8 cellular contexts compared by ENCODE assay signal in genomic region chr14:64504310-64504896, GRCh38. TPM values are rescaled to one million over a fixed set of nuclear protein-coding genes. Genes with fewer than 3 reads are reported as not detected.
DNase-seq lines count a peak whose midpoint lies in the region; ATAC-seq and TF ChIP-seq lines count a peak whose summit lies in the region.

A gene with protein sequence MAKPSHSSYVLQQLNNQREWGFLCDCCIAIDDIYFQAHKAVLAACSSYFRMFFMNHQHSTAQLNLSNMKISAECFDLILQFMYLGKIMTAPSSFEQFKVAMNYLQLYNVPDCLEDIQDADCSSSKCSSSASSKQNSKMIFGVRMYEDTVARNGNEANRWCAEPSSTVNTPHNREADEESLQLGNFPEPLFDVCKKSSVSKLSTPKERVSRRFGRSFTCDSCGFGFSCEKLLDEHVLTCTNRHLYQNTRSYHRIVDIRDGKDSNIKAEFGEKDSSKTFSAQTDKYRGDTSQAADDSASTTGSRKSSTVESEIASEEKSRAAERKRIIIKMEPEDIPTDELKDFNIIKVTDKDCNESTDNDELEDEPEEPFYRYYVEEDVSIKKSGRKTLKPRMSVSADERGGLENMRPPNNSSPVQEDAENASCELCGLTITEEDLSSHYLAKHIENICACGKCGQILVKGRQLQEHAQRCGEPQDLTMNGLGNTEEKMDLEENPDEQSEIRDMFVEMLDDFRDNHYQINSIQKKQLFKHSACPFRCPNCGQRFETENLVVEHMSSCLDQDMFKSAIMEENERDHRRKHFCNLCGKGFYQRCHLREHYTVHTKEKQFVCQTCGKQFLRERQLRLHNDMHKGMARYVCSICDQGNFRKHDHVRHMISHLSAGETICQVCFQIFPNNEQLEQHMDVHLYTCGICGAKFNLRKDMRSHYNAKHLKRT (plus strand): TSS chr14:64504770. CDS start chr14:64521505, 16,735 bp downstream.

- H3K9me3 ChIP-seq in colonic mucosa, result no peaks in the 10 kb centered on the region

- H3K9ac ChIP-seq in colonic mucosa (ENCODE audit: low read depth in 2 of 2, low read length in 2 of 2), result peak within 1 kb of the TSS; percentile 97 to 100

- H3K4me3 ChIP-seq in colonic mucosa, result peak within 1 kb of the TSS; percentile 78

- peaks cover 42% of the 10 kb centered on the region for H3K4me1 ChIP-seq in colonic mucosa

- H3K27me3 Mint-ChIP-seq in activated CD4-positive, alpha-beta T cell treated with anti-CD3 and anti-CD28 coated beads, Interleukin-2, amount 10 ng/mL, durations not matched to agents 24 days and 14 days, result peaks cover 1% of the 10 kb centered on the region

- H3K27me3 ChIP-seq in colonic mucosa, result no peaks in the 10 kb centered on the region

- H3K36me3 Mint-ChIP-seq in activated CD4-positive, alpha-beta T cell treated with anti-CD3 and anti-CD28 coated beads, Interleukin-2, amount 10 ng/mL, durations not matched to agents 24 days and 14 days (ENCODE audit: low read depth), result peaks cover 32% of the 10 kb centered on the region

- intact Hi-C loops in activated CD4-positive, alpha-beta T cell treated with anti-CD3 and anti-CD28 coated beads, Interleukin-2, amount 10 ng/mL, durations not matched to agents 24 days and 14 days (cut with micrococcal nuclease), result loop anchor here (5.0 kb wide), 1 partner anchor 37 kb away; the partner anchor contains the start of gene AKAP5
- intact Hi-C loops in colonic mucosa (cut with DNase I), result no loop called here

- no peak for TF ChIP-seq CTCF in colonic mucosa (IDR thresholded peaks at IDR 0.05)

- H3K4me1 Mint-ChIP-seq in activated CD4-positive, alpha-beta T cell treated with anti-CD3 and anti-CD28 coated beads, Interleukin-2, amount 10 ng/mL, durations not matched to agents 24 days and 14 days, result peaks cover 61% of the 10 kb centered on the region

- H3K9me3 Mint-ChIP-seq in activated CD4-positive, alpha-beta T cell treated with anti-CD3 and anti-CD28 coated beads, Interleukin-2, amount 10 ng/mL, durations not matched to agents 24 days and 14 days, result no peaks in the 10 kb centered on the region

- DNase-seq in SKM-1 treated with dmso at 0.1 percent for 144 hours (lab: John Stamatoyannopoulos, UW; ENCODE audit: unreplicated experiment), result peak; percentile 37
- no peak for DNase-seq in SKM-1 (lab: John Stamatoyannopoulos, UW; ENCODE audit: unreplicated experiment)
- peak; percentile 68 for DNase-seq in NCI-H524 treated with DMSO at 0.1 percent for 48 hours (lab: John Stamatoyannopoulos, UW)
- DNase-seq in activated CD4-positive, alpha-beta T cell treated with anti-CD3 and anti-CD28 coated beads, Interleukin-2, amount 10 ng/mL, durations not matched to agents 24 days and 14 days, result peak; percentile 94
- peak; percentile 80 for DNase-seq in colonic mucosa
- peak; percentile 95 for DNase-seq in left kidney (ENCODE audit: low read depth, low spot score)
- peak; percentile 75 to 79 for DNase-seq in stimulated activated CD4-positive, alpha-beta T cell treated with anti-CD3 and anti-CD28 coated beads, Interleukin-1b, Interleukin-23, amount 100 ng/mL, for 4 hours (ENCODE audit: low read depth in 2 of 2)

- peak within 1 kb of the TSS; percentile 94 for H3K4me3 Mint-ChIP-seq in activated CD4-positive, alpha-beta T cell treated with anti-CD3 and anti-CD28 coated beads, Interleukin-2, amount 10 ng/mL, durations not matched to agents 24 days and 14 days

- peak within 1 kb of the TSS; percentile 100 for H3K27ac Mint-ChIP-seq in activated CD4-positive, alpha-beta T cell treated with anti-CD3 and anti-CD28 coated beads, Interleukin-2, amount 10 ng/mL, durations not matched to agents 24 days and 14 days

- peak within 1 kb of the TSS; percentile 100 for H3K27ac ChIP-seq in colonic mucosa

- no peaks in the 10 kb centered on the region for H3K36me3 ChIP-seq in colonic mucosa

- ATAC-seq in HG03159 (IDR thresholded peaks at IDR 0.05; ENCODE audit: unreplicated experiment), result peak; percentile 31

RNA-seq across cellular contexts. Expression of the gene that starts here (rescaled TPM):
- 45.4 and 46.5 TPM in 2 replicates for total RNA-seq in activated CD4-positive, alpha-beta T cell treated with anti-CD3 and anti-CD28 coated beads, Interleukin-2, amount 10 ng/mL, durations not matched to agents 24 days and 14 days
- total RNA-seq in colonic mucosa, result 10 to 100 TPM; 26.2 to 32.7 TPM
